Comparison of ENCODE assay signal across 10 cellular contexts in the genomic region with DNA sequence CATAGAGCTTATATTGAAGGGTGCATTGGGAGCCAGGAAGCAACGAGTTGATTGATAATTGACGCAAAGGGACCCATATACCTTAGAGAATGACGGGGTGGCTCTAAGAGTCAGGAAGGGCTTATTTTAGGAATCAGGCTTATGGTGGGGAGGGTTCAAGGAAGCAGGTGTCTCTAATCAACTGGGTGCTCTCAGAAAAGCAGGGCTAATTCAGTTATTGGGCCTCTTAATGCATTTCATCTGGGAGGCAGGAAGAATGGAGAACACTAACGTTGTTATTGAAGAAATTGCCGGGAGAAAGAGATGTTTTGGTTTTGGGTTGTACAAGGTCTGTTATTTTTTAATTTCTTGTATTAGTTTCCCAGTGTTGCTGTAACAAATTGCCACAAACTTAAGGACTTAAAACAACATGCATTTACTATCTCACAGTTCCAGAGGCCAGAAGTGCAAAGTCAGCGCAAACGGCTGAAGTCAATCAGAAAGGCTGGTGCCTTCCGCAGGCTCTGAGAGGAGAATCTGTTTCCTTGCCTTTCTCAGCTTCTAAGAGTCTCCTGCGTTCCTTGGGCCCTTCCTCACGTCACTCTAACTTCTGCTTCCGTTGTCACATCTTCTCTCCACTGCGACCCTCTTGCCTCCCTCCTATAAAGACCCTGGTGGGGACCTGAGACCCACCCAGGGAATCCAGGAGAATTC.
A peak's percentile ranks its signal among the peaks of the same experiment; 100 is the strongest.
DNase-seq lines count a peak whose midpoint lies in the region; ATAC-seq, FAIRE-seq and TF ChIP-seq lines count a peak whose summit lies in the region.
"Had no signal": no experiment of that assay in that cellular context is flagged by ENCODE, and none has a peak within 500 bp of the region (broad histone marks: within the 10 kb centered on the region; RNA-seq: fewer than 3 reads in every experiment).

No MANE protein-coding gene starts in this region.

- H4K20me1 ChIP-seq in DOHH2 (ENCODE audit: control insufficient read depth, insufficient read depth, low read depth, low read length) = no peaks in the 10 kb centered on the region
- H4K20me1 ChIP-seq in mammary epithelial cell (ENCODE audit: insufficient read depth, low read length) = no peaks in the 10 kb centered on the region
- H4K20me1 ChIP-seq in neural progenitor cell (ENCODE audit: low read depth) = no peaks in the 10 kb centered on the region

- H3K27ac Mint-ChIP-seq in neural progenitor cell = peak overlapping the region; percentile 87

- ATAC-seq in HG03469 (IDR thresholded peaks at IDR 0.05; ENCODE audit: unreplicated experiment) (peak; percentile 8), gastroesophageal sphincter (no peak), HG03439 (IDR thresholded peaks at IDR 0.05; ENCODE audit: unreplicated experiment) (no peak), HG02588 (IDR thresholded peaks at IDR 0.05; ENCODE audit: unreplicated experiment) (no peak)

- no peak overlapping the region for H3K4me3 ChIP-seq in DOHH2 (ENCODE audit: low read length)
- no peak overlapping the region for H3K4me3 ChIP-seq in mammary epithelial cell (replicated peaks in 1 of 3; ENCODE audit: insufficient read depth in 1 of 3, low read depth in 2 of 3, low read length in 3 of 3)
- no peak overlapping the region for H3K4me3 ChIP-seq in neural progenitor cell
- no peak overlapping the region for H3K4me3 ChIP-seq in gastroesophageal sphincter

- peaks cover 31% of the 10 kb centered on the region for H3K27me3 ChIP-seq in DOHH2 (ENCODE audit: control insufficient read depth, low read length)
- no peaks in the 10 kb centered on the region for H3K27me3 ChIP-seq in mammary epithelial cell (ENCODE audit: insufficient read depth, low read length)
- H3K27me3 ChIP-seq in neural progenitor cell = no peaks in the 10 kb centered on the region
- H3K27me3 ChIP-seq in gastroesophageal sphincter = no peaks in the 10 kb centered on the region
- H3K27me3 ChIP-seq: esophagus muscularis mucosa had no signal

- peaks cover 2% of the 10 kb centered on the region for H3K27me3 Mint-ChIP-seq in neural progenitor cell (ENCODE audit: insufficient read depth, low read depth)

- H3K9me3 ChIP-seq in DOHH2 (ENCODE audit: control insufficient read depth, insufficient read depth, low read length) (no peaks in the 10 kb centered on the region), mammary epithelial cell (replicated peaks; ENCODE audit: insufficient read depth, low read length) (no peaks in the 10 kb centered on the region), neural progenitor cell (ENCODE audit: low read depth) (no peaks in the 10 kb centered on the region), gastroesophageal sphincter (no peaks in the 10 kb centered on the region)
- H3K9me3 ChIP-seq: esophagus muscularis mucosa had no signal

- no peak overlapping the region for H3K4me3 Mint-ChIP-seq in neural progenitor cell

- H3K9me3 Mint-ChIP-seq in neural progenitor cell = peaks cover 5% of the 10 kb centered on the region
- H3K9me3 Mint-ChIP-seq: CD8-positive, alpha-beta memory T cell had no signal

- 56% methylated on average over 11 of the region's 12 CpGs for WGBS in mammary epithelial cell (ENCODE audit: low coverage, missing lambda C conversion rate)
- WGBS in gastroesophageal sphincter (ENCODE audit: low coverage in 1 of 2), 2 donors = 56 to 66% methylated on average over 7 to 11 of the region's 12 CpGs

- FAIRE-seq in RCC 7860 (lab: Jason Lieb, UNC) = no peak

- no TSS peak for BruUV-seq in mammary epithelial cell (replicated peaks; lab: Mats Ljungman, UMichigan)

- no peak for TF ChIP-seq POLR2A in gastroesophageal sphincter (IDR thresholded peaks at IDR 0.05)

- H3K36me3 Mint-ChIP-seq in neural progenitor cell = no peaks in the 10 kb centered on the region
- H3K36me3 Mint-ChIP-seq: CD8-positive, alpha-beta memory T cell had no signal

- H3K4me1 Mint-ChIP-seq in neural progenitor cell = peaks cover 21% of the 10 kb centered on the region

- no peaks in the 10 kb centered on the region for H3F3A ChIP-seq in DOHH2 (ENCODE audit: control insufficient read depth, insufficient read depth)
- peaks cover 3% of the 10 kb centered on the region for H3F3A ChIP-seq in neural progenitor cell (ENCODE audit: low read depth)

- H3K9me2 ChIP-seq in DOHH2 (replicated peaks; ENCODE audit: control insufficient read depth, low read length) = no peaks in the 10 kb centered on the region

- no peak for TF ChIP-seq EP300 in gastroesophageal sphincter (IDR thresholded peaks at IDR 0.05)

- DNase-seq in mammary epithelial cell (no peak), neural progenitor cell (ENCODE audit: low spot score) (peak; percentile 6), RCC 7860 (ENCODE audit: low spot score) (no peak)

- H3K79me2 ChIP-seq in DOHH2 (ENCODE audit: control insufficient read depth, low read length) (no peaks in the 10 kb centered on the region), mammary epithelial cell (ENCODE audit: insufficient read depth, low read length) (no peaks in the 10 kb centered on the region), neural progenitor cell (ENCODE audit: low read depth) (no peaks in the 10 kb centered on the region)

- H3K27ac ChIP-seq in DOHH2 (ENCODE audit: low read depth, low read length) = no peak overlapping the region
- no peak overlapping the region for H3K27ac ChIP-seq in mammary epithelial cell (ENCODE audit: insufficient read depth, low read depth, low read length)
- H3K27ac ChIP-seq in neural progenitor cell = no peak overlapping the region
- no peak overlapping the region for H3K27ac ChIP-seq in gastroesophageal sphincter

- intact Hi-C loops in mammary epithelial cell (cut with micrococcal nuclease) = no loop called here

- H3K4me2 ChIP-seq in DOHH2 (ENCODE audit: low read length) = peak overlapping the region; percentile 37
- no peak overlapping the region for H3K4me2 ChIP-seq in mammary epithelial cell (ENCODE audit: insufficient read depth, low read depth, low read length)
- peak overlapping the region; percentile 21 for H3K4me2 ChIP-seq in neural progenitor cell

- H2AFZ ChIP-seq in mammary epithelial cell (ENCODE audit: low read depth, low read length) (peak overlapping the region; percentile 79), neural progenitor cell (replicated peaks) (peak overlapping the region; percentile 97)

- TF ChIP-seq CTCF in DOHH2 (IDR thresholded peaks at IDR 0.05; ENCODE audit: low read depth, low read length, poor library complexity, severe bottlenecking) = no peak
- TF ChIP-seq CTCF in mammary epithelial cell (conservative IDR thresholded peaks at IDR 0.05 in 1 of 2, IDR thresholded peaks at IDR 0.05 in 1 of 2; ENCODE audit: extremely low read depth in 1 of 2, insufficient read depth in 1 of 2, low read depth in 1 of 2, low read length in 2 of 2) = no peak
- no peak for TF ChIP-seq CTCF in neural progenitor cell (IDR thresholded peaks at IDR 0.05)
- TF ChIP-seq CTCF in gastroesophageal sphincter (IDR thresholded peaks at IDR 0.05) = no peak

- peaks cover 12% of the 10 kb centered on the region for H3K4me1 ChIP-seq in DOHH2 (ENCODE audit: control insufficient read depth, low read length)
- no peaks in the 10 kb centered on the region for H3K4me1 ChIP-seq in mammary epithelial cell (ENCODE audit: insufficient read depth, low read length)
- no peaks in the 10 kb centered on the region for H3K4me1 ChIP-seq in neural progenitor cell
- peaks cover 0 to 30% (median 8%) of the 10 kb centered on the region in 3 donors for H3K4me1 ChIP-seq in gastroesophageal sphincter

- H3K36me3 ChIP-seq in DOHH2 (ENCODE audit: control insufficient read depth, low read length) (no peaks in the 10 kb centered on the region), mammary epithelial cell (ENCODE audit: insufficient read depth, low read length) (no peaks in the 10 kb centered on the region), neural progenitor cell (no peaks in the 10 kb centered on the region), gastroesophageal sphincter (no peaks in the 10 kb centered on the region)
- H3K36me3 ChIP-seq: esophagus muscularis mucosa had no signal

- dilution Hi-C loops in mammary epithelial cell (cut with HindIII; ENCODE audit: low sequenced_read_pairs) = no loop called here

- H3K9ac ChIP-seq in mammary epithelial cell (ENCODE audit: insufficient read depth, low read length) (no peak overlapping the region), neural progenitor cell (no peak overlapping the region)

- CTCF ChIA-PET in mammary epithelial cell (lab: Charles Lee; ENCODE audit: low non-redundant PET) = no interaction called here

- in situ Hi-C loops in mammary epithelial cell (cut with MboI; ENCODE audit: low sequenced_read_pairs in 2 of 2) = loop anchor here (10.0 to 25.0 kb wide), 2 partner anchors 233 to 700 kb away; no protein-coding TSS in a partner anchor
